In the genomic region with DNA sequence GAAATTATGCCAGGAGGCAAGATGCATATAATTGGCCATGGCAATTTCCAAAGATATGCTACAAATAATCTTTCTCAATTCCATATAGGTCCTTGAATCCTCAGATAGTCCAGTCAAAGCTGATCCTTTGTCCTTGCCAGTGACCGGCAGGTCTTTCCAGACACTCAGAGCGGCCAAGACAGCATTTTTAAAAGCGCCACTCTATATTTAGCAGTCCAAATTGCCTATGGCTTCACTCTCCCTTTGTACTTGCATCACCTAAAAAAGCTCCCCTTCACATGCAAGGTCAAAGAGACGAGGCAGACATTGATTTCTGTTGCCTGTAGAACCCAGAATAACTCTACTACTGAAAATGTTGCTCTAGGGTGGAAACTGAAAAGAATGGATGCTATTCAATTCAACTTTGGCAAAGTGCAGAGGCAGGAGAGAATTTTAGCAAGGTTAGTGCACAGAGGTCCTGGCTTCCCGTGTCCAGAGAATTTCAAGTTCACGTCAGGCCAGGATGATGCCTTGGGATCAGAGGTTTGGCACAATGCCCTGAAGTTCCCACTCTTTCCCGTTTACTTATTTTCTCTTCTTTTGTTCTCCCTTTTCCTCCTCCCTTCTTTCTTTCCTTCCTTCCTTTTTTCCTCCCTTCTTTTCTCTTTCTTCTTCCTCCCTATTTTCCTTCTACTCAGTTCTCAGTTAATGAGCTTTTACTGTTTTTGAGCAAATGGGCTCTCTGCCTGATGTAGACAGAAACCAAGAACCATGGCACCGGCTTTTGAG, we compare ENCODE assay signal across 28 cellular contexts.
DNase-seq lines count a peak whose midpoint lies in the region; ATAC-seq, FAIRE-seq and TF ChIP-seq lines count a peak whose summit lies in the region.
"Had no signal": no experiment of that assay in that cellular context is flagged by ENCODE, and none has a peak within 500 bp of the region (broad histone marks: within the 10 kb centered on the region; RNA-seq: fewer than 3 reads in every experiment).

No MANE protein-coding gene starts in this region.

- H3K36me3 Mint-ChIP-seq in MCF 10A (ENCODE audit: insufficient read depth, unreplicated experiment) = no peaks in the 10 kb centered on the region

- no peak overlapping the region for H3K9ac ChIP-seq in trophoblast cell (ENCODE audit: low read length)
- H3K9ac ChIP-seq: BLaER1 had no signal

- no peak overlapping the region for H4K91ac ChIP-seq in trophoblast cell (ENCODE audit: low read depth, low read length)

- CTCF ChIA-PET in MCF 10A (lab: Yijun Ruan, JAX) = interaction anchor here (0.6 to 2.4 kb wide), 5 partner anchors 9 to 393 kb away, joined by 3 to 11 read pairs (median 3); no protein-coding TSS in a partner anchor

- no peak overlapping the region for H2BK12ac ChIP-seq in trophoblast cell (ENCODE audit: low read length)

- no peak overlapping the region for H2BK120ac ChIP-seq in trophoblast cell (ENCODE audit: insufficient read depth, low read length, poor library complexity)

- H3K18ac ChIP-seq in trophoblast cell (ENCODE audit: low read length) = no peak overlapping the region

- intact Hi-C loops in MCF 10A (cut with micrococcal nuclease) (loop anchor here (5.0 kb wide), 1 partner anchor 110 kb away; the partner anchor contains the start of gene KCNK1), breast epithelium (cut with DNase I; ENCODE audit: low total_unique reads) (no loop called here), Right ventricle myocardium superior (cut with DNase I) (loop anchor here (10.0 kb wide), 1 partner anchor 58 kb away; no protein-coding TSS in a partner anchor)

- peaks cover 32% of the 10 kb centered on the region for H3K4me1 Mint-ChIP-seq in MCF 10A (ENCODE audit: insufficient read depth, unreplicated experiment)

- H3K4me3 ChIP-seq in breast epithelium (no peak overlapping the region), right atrium auricular region (no peak overlapping the region), trophoblast cell (ENCODE audit: low read depth, low read length) (no peak overlapping the region)
- H3K4me3 ChIP-seq: BLaER1, GM12878, Peyer's patch, SJSA1 had no signal

- H3K79me2 ChIP-seq in trophoblast cell (ENCODE audit: control insufficient read depth, insufficient read depth, low read length, poor library complexity) = no peaks in the 10 kb centered on the region

- no peak for FAIRE-seq in D721Med (lab: Jason Lieb, UNC)
- FAIRE-seq: GM12878, H1 had no signal

- H2BK5ac ChIP-seq in trophoblast cell (ENCODE audit: low read depth, low read length, poor library complexity) = no peak overlapping the region

- no peaks in the 10 kb centered on the region for H3K36me3 ChIP-seq in breast epithelium
- H3K36me3 ChIP-seq in right atrium auricular region = no peaks in the 10 kb centered on the region
- H3K36me3 ChIP-seq in trophoblast cell (ENCODE audit: control insufficient read depth in 1 of 2, insufficient read depth in 2 of 2, low read length in 2 of 2) = no peaks in the 10 kb centered on the region
- H3K36me3 ChIP-seq: BLaER1, Peyer's patch, SJSA1 had no signal

- ATAC-seq in Right ventricle myocardium superior (ENCODE audit: poor library complexity) = peak; percentile 65
- ATAC-seq in GM21723 (IDR thresholded peaks at IDR 0.05; ENCODE audit: unreplicated experiment) = no peak
- ATAC-seq: HCT116 had no signal

- H3K4me3 Mint-ChIP-seq in MCF 10A (ENCODE audit: unreplicated experiment) = no peak overlapping the region
- H3K4me3 Mint-ChIP-seq: CD4-positive, alpha-beta T cell had no signal

- no peak overlapping the region for H4K8ac ChIP-seq in trophoblast cell (ENCODE audit: low read depth, low read length)

- H3K9me3 Mint-ChIP-seq in MCF 10A (ENCODE audit: unreplicated experiment) = no peaks in the 10 kb centered on the region
- H3K9me3 Mint-ChIP-seq: CD4-positive, alpha-beta T cell had no signal

- no peak overlapping the region for H3K4ac ChIP-seq in trophoblast cell (ENCODE audit: low read depth, low read length)

- H3K79me1 ChIP-seq in trophoblast cell (ENCODE audit: low read length) = peaks cover 2% of the 10 kb centered on the region

- H3K27ac Mint-ChIP-seq in MCF 10A (ENCODE audit: low read depth, unreplicated experiment) = peak overlapping the region; percentile 22
- H3K27ac Mint-ChIP-seq: CD4-positive, alpha-beta T cell had no signal

- no peaks in the 10 kb centered on the region for H3K27me3 Mint-ChIP-seq in MCF 10A (ENCODE audit: insufficient read depth, unreplicated experiment)
- H3K27me3 Mint-ChIP-seq: CD4-positive, alpha-beta T cell had no signal

- H4K12ac ChIP-seq in trophoblast cell (ENCODE audit: low read depth, low read length) = no peak overlapping the region

- H3K27ac ChIP-seq in breast epithelium (no peak overlapping the region), right atrium auricular region (peak overlapping the region; percentile 79 to 93), trophoblast cell (ENCODE audit: low read depth, low read length) (no peak overlapping the region)
- H3K27ac ChIP-seq: 22Rv1, BLaER1, Peyer's patch, SJSA1 had no signal

- WGBS in trophoblast cell (ENCODE audit: extremely low coverage, insufficient coverage, insufficient read length) = no CpG with 5 or more reads among the region's 8 CpGs

- no TSS peak for BruUV-seq in MCF 10A (replicated peaks; lab: Mats Ljungman, UMichigan)

- peak overlapping the region; percentile 41 for H2AK5ac ChIP-seq in trophoblast cell (ENCODE audit: low read length)

- DNase-seq in MCF 10A (ENCODE audit: unreplicated experiment) (no peak), breast epithelium (ENCODE audit: low spot score in 2 of 2) (no peak), Right ventricle myocardium superior (no peak), right atrium auricular region (ENCODE audit: low spot score) (no peak), trophoblast cell (no peak), D721Med (ENCODE audit: insufficient read length, low spot score) (no peak)
- no peak for DNase-seq in activated CD4-positive, alpha-beta T cell treated with anti-CD3 and anti-CD28 coated beads for 1 hour
- DNase-seq: ACHN; CD4-positive, alpha-beta T cell; COR-L47; DMS 273 treated with DMSO at 0.1 percent for 48 hours; DMS79 treated with DMSO at 0.1 percent for 48 hours; KG1; NCI-H1105; NCI-H146; NCI-H2029; NCI-H345; NCI-H524; NCI-H774; NK-92 treated with Interleukin-12 subunit alpha and Interleukin-12 subunit beta, amount 100 ng/mL, for 24 hours; Peyer's patch had no signal

- no peaks in the 10 kb centered on the region for H3K9me3 ChIP-seq in breast epithelium
- H3K9me3 ChIP-seq in right atrium auricular region = peaks cover 0 to 7% of the 10 kb centered on the region in 2 donors
- H3K9me3 ChIP-seq in trophoblast cell (ENCODE audit: insufficient read depth, low read depth, low read length) = peaks cover 5% of the 10 kb centered on the region
- H3K9me3 ChIP-seq: Peyer's patch, SJSA1 had no signal

- no peak for TF ChIP-seq POLR2A in breast epithelium (IDR thresholded peaks at IDR 0.05)

- no peak overlapping the region for H3K4me2 ChIP-seq in trophoblast cell (ENCODE audit: low read length)
- H3K4me2 ChIP-seq: BLaER1 had no signal

- no peak overlapping the region for H2AFZ ChIP-seq in trophoblast cell (ENCODE audit: insufficient read depth, low read length, poor library complexity)

- POLR2A ChIA-PET in MCF 10A (lab: Yijun Ruan, JAX) = interaction anchor here (0.7 to 2.9 kb wide), 4 partner anchors 13 to 1223 kb away, joined by 3 to 9 read pairs (median 4); partner anchors contain the start of gene KCNK1

- no peak overlapping the region for H3K14ac ChIP-seq in trophoblast cell (ENCODE audit: low read length)

- no peak overlapping the region for H3K23ac ChIP-seq in trophoblast cell (ENCODE audit: low read length)

- TF ChIP-seq CTCF in MCF 10A (IDR thresholded peaks at IDR 0.05; ENCODE audit: unreplicated experiment) (no peak), breast epithelium (IDR thresholded peaks at IDR 0.05) (no peak), right atrium auricular region (IDR thresholded peaks at IDR 0.05) (no peak), D721Med (IDR thresholded peaks at IDR 0.05; ENCODE audit: insufficient read depth, missing control alignments) (no peak)

- H3K4me1 ChIP-seq in breast epithelium (no peaks in the 10 kb centered on the region), right atrium auricular region (peaks cover 0 to 41% of the 10 kb centered on the region in 2 donors), trophoblast cell (ENCODE audit: control insufficient read depth in 1 of 2, insufficient read depth in 2 of 2, low read length in 2 of 2) (peaks cover 0 to 16% of the 10 kb centered on the region in 2 experiments)
- H3K4me1 ChIP-seq: BLaER1, Peyer's patch, SJSA1 had no signal

- no peaks in the 10 kb centered on the region for H3K27me3 ChIP-seq in breast epithelium
- no peaks in the 10 kb centered on the region for H3K27me3 ChIP-seq in right atrium auricular region
- no peaks in the 10 kb centered on the region for H3K27me3 ChIP-seq in trophoblast cell (ENCODE audit: insufficient read depth, low read length)
- H3K27me3 ChIP-seq: BLaER1, Peyer's patch, SJSA1 had no signal

Comparison
In these comparisons a context has a peak if more than half of its experiments do, and no peak if none do; other contexts are left out.
1. H3K27ac ChIP-seq: peak in right atrium auricular region (2 of 2); none in breast epithelium (0 of 2) and trophoblast cell (single experiment).